ENCODE assay signal across 8 cellular contexts in the genomic region with DNA sequence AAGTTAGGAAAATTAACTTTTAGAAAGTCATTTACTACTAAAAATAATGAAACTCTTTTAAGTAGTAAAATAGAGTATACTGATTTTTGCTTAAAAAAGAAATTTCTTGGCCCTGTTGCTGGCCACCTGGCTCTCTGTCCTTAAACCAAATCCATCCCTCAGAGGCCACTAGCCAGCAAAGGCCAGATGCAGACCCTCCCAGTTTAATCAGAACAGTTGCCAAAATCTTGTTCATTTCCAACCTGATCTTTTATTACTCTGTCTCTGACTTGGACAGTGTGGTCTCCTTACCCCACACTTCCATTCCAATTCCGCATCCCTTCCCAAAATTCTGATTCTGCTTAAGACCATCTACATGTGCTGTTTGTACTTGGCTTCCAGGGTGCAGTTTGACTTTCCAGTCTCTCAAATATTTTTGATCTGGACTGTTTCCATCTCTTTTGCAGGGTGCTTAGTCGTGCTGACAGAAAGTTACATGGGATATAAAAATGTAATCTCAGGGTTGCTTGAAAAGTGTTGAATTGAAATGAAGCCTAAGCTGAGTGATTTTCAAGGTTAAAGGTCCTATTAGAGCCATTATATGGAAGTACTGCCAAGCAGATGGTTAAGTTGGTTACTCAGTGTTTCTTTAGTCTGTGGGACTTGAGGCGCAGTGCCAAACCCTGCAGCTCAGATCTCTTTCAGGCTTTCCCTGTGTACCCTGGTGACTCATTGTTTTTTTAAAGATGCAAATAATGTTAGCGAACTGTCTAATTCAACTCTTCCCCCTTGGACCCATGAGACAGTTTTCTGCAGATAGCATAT. TPM values are rescaled to one million over a fixed set of nuclear protein-coding genes. Genes with fewer than 3 reads are reported as not detected.
DNase-seq lines count a peak whose midpoint lies in the region; ATAC-seq and TF ChIP-seq lines count a peak whose summit lies in the region.

No MANE protein-coding gene starts in this region.

- H3K27me3 Mint-ChIP-seq in natural killer cell treated with Interleukin-12 subunit alpha and Interleukin-12 subunit beta and Interleukin-15 and Interleukin-18, amount 100 ng/mL, for 72 hours: peaks cover 0 to 8% of the 10 kb centered on the region in 2 donors
- H3K27me3 Mint-ChIP-seq in natural killer cell (ENCODE audit: low read depth in 2 of 2) (peaks cover 6 to 7% of the 10 kb centered on the region in 2 donors), memory B cell (no peaks in the 10 kb centered on the region), immature natural killer cell (ENCODE audit: low read depth in 3 of 3) (peaks cover 1 to 7% (median 2%) of the 10 kb centered on the region in 3 donors)

- ATAC-seq in natural killer cell treated with Interleukin-12 subunit alpha and Interleukin-12 subunit beta and Interleukin-15 and Interleukin-18, amount 100 ng/mL, for 72 hours: peak; percentile 24 to 56
- ATAC-seq in natural killer cell (no peak), HG02588 (IDR thresholded peaks at IDR 0.05; ENCODE audit: unreplicated experiment) (peak; percentile 91), memory B cell (ENCODE audit: low read depth) (peak; percentile 29)

- H3K4me3 Mint-ChIP-seq in natural killer cell treated with Interleukin-12 subunit alpha and Interleukin-12 subunit beta and Interleukin-15 and Interleukin-18, amount 100 ng/mL, for 72 hours: no peak overlapping the region
- no peak overlapping the region for H3K4me3 Mint-ChIP-seq in natural killer cell
- no peak overlapping the region for H3K4me3 Mint-ChIP-seq in memory B cell
- no peak overlapping the region for H3K4me3 Mint-ChIP-seq in immature natural killer cell

- H3K36me3 Mint-ChIP-seq in natural killer cell treated with Interleukin-12 subunit alpha and Interleukin-12 subunit beta and Interleukin-15 and Interleukin-18, amount 100 ng/mL, for 72 hours: no peaks in the 10 kb centered on the region
- H3K36me3 Mint-ChIP-seq in natural killer cell: no peaks in the 10 kb centered on the region
- H3K36me3 Mint-ChIP-seq in memory B cell: no peaks in the 10 kb centered on the region
- no peaks in the 10 kb centered on the region for H3K36me3 Mint-ChIP-seq in immature natural killer cell

- H3K27ac Mint-ChIP-seq in natural killer cell treated with Interleukin-12 subunit alpha and Interleukin-12 subunit beta and Interleukin-15 and Interleukin-18, amount 100 ng/mL, for 72 hours: no peak overlapping the region
- no peak overlapping the region for H3K27ac Mint-ChIP-seq in natural killer cell
- H3K27ac Mint-ChIP-seq in memory B cell: no peak overlapping the region
- H3K27ac Mint-ChIP-seq in immature natural killer cell: no peak overlapping the region

- DNase-seq in natural killer cell treated with Interleukin-12 subunit alpha and Interleukin-12 subunit beta and Interleukin-15 and Interleukin-18, amount 100 ng/mL, for 72 hours (ENCODE audit: low spot score): no peak
- DNase-seq in natural killer cell (no peak), NCI-H1694 treated with DMSO at 0.1 percent for 48 hours (lab: John Stamatoyannopoulos, UW) (peak; percentile 41), brain pericyte (ENCODE audit: low read depth, low spot score) (peak; percentile 88), memory B cell (ENCODE audit: low spot score in 2 of 2) (no peak), immature natural killer cell (no peak), NCI-H1092 treated with DMSO at 0.1 percent for 48 hours (lab: John Stamatoyannopoulos, UW) (no peak)

- TF ChIP-seq CTCF in natural killer cell (IDR thresholded peaks at IDR 0.05): no peak

- intact Hi-C loops in natural killer cell (cut with micrococcal nuclease): no loop called here

- H3K4me1 Mint-ChIP-seq in natural killer cell treated with Interleukin-12 subunit alpha and Interleukin-12 subunit beta and Interleukin-15 and Interleukin-18, amount 100 ng/mL, for 72 hours (ENCODE audit: low read depth in 2 of 2): peaks cover 13 to 18% of the 10 kb centered on the region in 2 donors
- H3K4me1 Mint-ChIP-seq in natural killer cell (no peaks in the 10 kb centered on the region), memory B cell (peaks cover 11% of the 10 kb centered on the region), immature natural killer cell (no peaks in the 10 kb centered on the region)

- no peaks in the 10 kb centered on the region for H3K9me3 Mint-ChIP-seq in natural killer cell treated with Interleukin-12 subunit alpha and Interleukin-12 subunit beta and Interleukin-15 and Interleukin-18, amount 100 ng/mL, for 72 hours
- H3K9me3 Mint-ChIP-seq in natural killer cell (no peaks in the 10 kb centered on the region), memory B cell (no peaks in the 10 kb centered on the region), immature natural killer cell (no peaks in the 10 kb centered on the region)

RNA-seq across cellular contexts. Expression of gene DCP2, which starts 18.4 kb away (rescaled TPM):
- total RNA-seq in natural killer cell treated with Interleukin-12 subunit alpha and Interleukin-12 subunit beta and Interleukin-15 and Interleukin-18, amount 100 ng/mL, for 72 hours: 10 to 100 TPM; 76.9 to 95.1 TPM
- 10 to 100 TPM; 69.3 to 82.9 (median 76.7) TPM for total RNA-seq in natural killer cell
- polyA plus RNA-seq in immature natural killer cell: 10 to 100 TPM; 31.6 to 70.6 (median 35.9) TPM

RNA-seq across cellular contexts. Expression of gene REEP5, which starts 36.1 kb away (rescaled TPM):
- total RNA-seq in natural killer cell treated with Interleukin-12 subunit alpha and Interleukin-12 subunit beta and Interleukin-15 and Interleukin-18, amount 100 ng/mL, for 72 hours: 100 to 1,000 TPM; 102 to 113 TPM
- total RNA-seq in natural killer cell: 10 to 100 TPM; 42.8 to 46.5 (median 46.5) TPM
- polyA plus RNA-seq in immature natural killer cell: 100 to 1,000 TPM in 2 of 3 donors, 10 to 100 TPM in 1; 94.8 to 148 (median 103) TPM

Comparison
In these comparisons a context has a peak if more than half of its experiments do, and no peak if none do; other contexts are left out.
1. ATAC-seq: peak in natural killer cell treated with Interleukin-12 subunit alpha and Interleukin-12 subunit beta and Interleukin-15 and Interleukin-18, amount 100 ng/mL, for 72 hours (2 of 2), HG02588 (single experiment) and memory B cell (single experiment); none in natural killer cell (0 of 3).
2. DNase-seq: peak in NCI-H1694 treated with DMSO at 0.1 percent for 48 hours (single experiment) and brain pericyte (single experiment); none in natural killer cell treated with Interleukin-12 subunit alpha and Interleukin-12 subunit beta and Interleukin-15 and Interleukin-18, amount 100 ng/mL, for 72 hours (single experiment), natural killer cell (single experiment), memory B cell (0 of 2), immature natural killer cell (0 of 3) and NCI-H1092 treated with DMSO at 0.1 percent for 48 hours (single experiment).